In genomic region chr6:33578164-33578563, GRCh38 we compare ENCODE assay signal across 8 cellular contexts. TPM values are rescaled to one million over a fixed set of nuclear protein-coding genes. Genes with fewer than 3 reads are reported as not detected.
DNase-seq lines count a peak whose midpoint lies in the region; ATAC-seq, FAIRE-seq and TF ChIP-seq lines count a peak whose summit lies in the region.

No MANE protein-coding gene starts in this region.

- H3K27ac ChIP-seq in keratinocyte (ENCODE audit: control insufficient read depth, insufficient read depth, low read length) (peak overlapping the region; percentile 87), testis (peak overlapping the region; percentile 82 to 91)

- H3K27me3 ChIP-seq in keratinocyte (ENCODE audit: control insufficient read depth, extremely low read depth, insufficient read depth, low read length), result no peaks in the 10 kb centered on the region
- H3K27me3 ChIP-seq in testis, result no peaks in the 10 kb centered on the region

- H3K9me3 Mint-ChIP-seq in activated T-cell treated with anti-CD3 and anti-CD28 coated beads, Interleukin-2, amount 50 U/mL, for 24 hours, result no peaks in the 10 kb centered on the region
- no peaks in the 10 kb centered on the region for H3K9me3 Mint-ChIP-seq in activated CD8-positive, alpha-beta T cell treated with anti-CD3 and anti-CD28 coated beads for 36 hours

- dilution Hi-C loops in keratinocyte (cut with MboI; ENCODE audit: extremely low pct_ligation_motif_present, low sequenced_read_pairs), result no loop called here

- peaks cover 31% of the 10 kb centered on the region for H3K4me1 Mint-ChIP-seq in activated T-cell treated with anti-CD3 and anti-CD28 coated beads, Interleukin-2, amount 50 U/mL, for 24 hours (ENCODE audit: low read depth)
- peaks cover 21% of the 10 kb centered on the region for H3K4me1 Mint-ChIP-seq in activated CD8-positive, alpha-beta T cell treated with anti-CD3 and anti-CD28 coated beads for 36 hours (ENCODE audit: low read depth)

- H3K4me1 ChIP-seq in keratinocyte (ENCODE audit: control insufficient read depth, extremely low read depth, insufficient read depth, low read length) (peaks cover 24% of the 10 kb centered on the region), testis (peaks cover 30% of the 10 kb centered on the region)

- H3K36me3 ChIP-seq in keratinocyte (ENCODE audit: control insufficient read depth in 2 of 2, extremely low read depth in 1 of 2, insufficient read depth in 2 of 2, low read length in 2 of 2), result peaks cover 28 to 38% of the 10 kb centered on the region in 2 experiments
- H3K36me3 ChIP-seq in testis (ENCODE audit: low read depth, missing control alignments), result no peaks in the 10 kb centered on the region

- FAIRE-seq in keratinocyte (lab: Jason Lieb, UNC), result no peak

- no peaks in the 10 kb centered on the region for H3K27me3 Mint-ChIP-seq in activated T-cell treated with anti-CD3 and anti-CD28 coated beads, Interleukin-2, amount 50 U/mL, for 24 hours
- no peaks in the 10 kb centered on the region for H3K27me3 Mint-ChIP-seq in activated CD8-positive, alpha-beta T cell treated with anti-CD3 and anti-CD28 coated beads for 36 hours

- H3K4me3 ChIP-seq in keratinocyte (ENCODE audit: control insufficient read depth in 2 of 3, extremely low read depth in 1 of 3, insufficient read depth in 2 of 3, low read depth in 1 of 3, low read length in 3 of 3) (peak overlapping the region; percentile 81 to 92 (median 90)), testis (no peak overlapping the region)

- peaks cover 67% of the 10 kb centered on the region for H3K36me3 Mint-ChIP-seq in activated T-cell treated with anti-CD3 and anti-CD28 coated beads, Interleukin-2, amount 50 U/mL, for 24 hours (ENCODE audit: low read depth)
- peaks cover 34% of the 10 kb centered on the region for H3K36me3 Mint-ChIP-seq in activated CD8-positive, alpha-beta T cell treated with anti-CD3 and anti-CD28 coated beads for 36 hours (ENCODE audit: low read depth)

- H3K4me2 ChIP-seq in keratinocyte (ENCODE audit: control insufficient read depth, extremely low read depth, insufficient read depth, low read depth, low read length), result peak overlapping the region; percentile 92

- peak overlapping the region; percentile 77 for H3K9ac ChIP-seq in keratinocyte (ENCODE audit: control insufficient read depth, extremely low read depth, insufficient read depth, low read length)

- H3K4me3 Mint-ChIP-seq in activated T-cell treated with anti-CD3 and anti-CD28 coated beads, Interleukin-2, amount 50 U/mL, for 24 hours, result peak overlapping the region; percentile 94
- H3K4me3 Mint-ChIP-seq in activated CD8-positive, alpha-beta T cell treated with anti-CD3 and anti-CD28 coated beads for 36 hours, result peak overlapping the region; percentile 83

- no peak for ATAC-seq in activated CD8-positive, alpha-beta T cell treated with anti-CD3 and anti-CD28 coated beads for 36 hours
- no peak for ATAC-seq in left lobe of liver

- no peak for TF ChIP-seq CTCF in activated CD8-positive, alpha-beta T cell treated with anti-CD3 and anti-CD28 coated beads for 36 hours (IDR thresholded peaks at IDR 0.05)
- no peak for TF ChIP-seq CTCF in keratinocyte (optimal IDR thresholded peaks at IDR 0.05 in 1 of 3, IDR thresholded peaks at IDR 0.05 in 1 of 3, conservative IDR thresholded peaks at IDR 0.05 in 1 of 3; ENCODE audit: extremely low read depth in 1 of 3, insufficient read depth in 2 of 3, low read length in 3 of 3)
- no peak for TF ChIP-seq CTCF in testis (IDR thresholded peaks at IDR 0.05)

- no peak for DNase-seq in activated T-cell treated with anti-CD3 and anti-CD28 coated beads, Interleukin-2, amount 50 U/mL, for 24 hours
- DNase-seq in activated T-cell treated with anti-CD3 and anti-CD28 coated beads, Interleukin-2, amount 50 U/mL, for 1 hour, result no peak
- DNase-seq in activated CD8-positive, alpha-beta T cell treated with anti-CD3 and anti-CD28 coated beads for 36 hours, result peak; percentile 32
- no peak for DNase-seq in keratinocyte (ENCODE audit: low read depth, low spot score)
- DNase-seq in testis, result no peak
- no peak for DNase-seq in HT-29 (ENCODE audit: low spot score)
- DNase-seq in NOMO-1 treated with dmso at 0.1 percent for 144 hours (lab: John Stamatoyannopoulos, UW; ENCODE audit: unreplicated experiment), result no peak
- no peak for DNase-seq in left lobe of liver (ENCODE audit: low spot score)

- no peak overlapping the region for H2AFZ ChIP-seq in keratinocyte (ENCODE audit: control insufficient read depth, low read length)

- no peaks in the 10 kb centered on the region for H3K9me3 ChIP-seq in keratinocyte (ENCODE audit: control insufficient read depth, low read depth, low read length)
- H3K9me3 ChIP-seq in testis, result no peaks in the 10 kb centered on the region

- no peaks in the 10 kb centered on the region for H3K9me1 ChIP-seq in keratinocyte (ENCODE audit: control insufficient read depth, extremely low read depth, insufficient read depth, low read length)

- POLR2A ChIA-PET in activated CD8-positive, alpha-beta T cell treated with anti-CD3 and anti-CD28 coated beads for 36 hours (lab: Charles Lee), result interaction anchor here (0.9 to 2.5 kb wide), 4 partner anchors 8 to 149 kb away, joined by 3 to 22 read pairs (median 8); partner anchors contain the start of gene ITPR3

- H4K20me1 ChIP-seq in keratinocyte (ENCODE audit: control insufficient read depth, extremely low read depth, insufficient read depth, low read length), result no peaks in the 10 kb centered on the region

- H3K79me2 ChIP-seq in keratinocyte (ENCODE audit: control insufficient read depth, insufficient read depth, low read length), result peaks cover 51% of the 10 kb centered on the region

- H3K27ac Mint-ChIP-seq in activated T-cell treated with anti-CD3 and anti-CD28 coated beads, Interleukin-2, amount 50 U/mL, for 24 hours, result peak overlapping the region; percentile 98
- peak overlapping the region; percentile 92 for H3K27ac Mint-ChIP-seq in activated CD8-positive, alpha-beta T cell treated with anti-CD3 and anti-CD28 coated beads for 36 hours

- intact Hi-C loops in activated CD8-positive, alpha-beta T cell treated with anti-CD3 and anti-CD28 coated beads for 36 hours (cut with micrococcal nuclease), result loop anchor here (10.0 kb wide), 2 partner anchors 123 to 153 kb away; partner anchors contain the start of genes SYNGAP1 and ZBTB9
- intact Hi-C loops in testis (cut with DNase I; ENCODE audit: low total_unique reads), result no loop called here

- WGBS in testis, 2 donors, result 88 to 98% methylated on average over 7 of the region's 7 CpGs

- no peak for TF ChIP-seq POLR2A in testis (IDR thresholded peaks at IDR 0.05)

- CTCF ChIA-PET in activated CD8-positive, alpha-beta T cell treated with anti-CD3 and anti-CD28 coated beads for 36 hours (lab: Charles Lee), result interaction anchor here (0.8 to 2.6 kb wide), 5 partner anchors 7 to 301 kb away, joined by 3 to 14 read pairs (median 3); partner anchors contain the start of gene B3GALT4

RNA-seq across cellular contexts. Expression of gene BAK1, which starts 1.9 kb away (rescaled TPM):
- 10 to 100 TPM; 33.8 to 34.3 TPM for total RNA-seq in activated CD8-positive, alpha-beta T cell treated with anti-CD3 and anti-CD28 coated beads for 36 hours
- 61.1 to 93.0 TPM (median 71.1 TPM) in 3 replicates for polyA plus RNA-seq in keratinocyte
- 5.8 TPM for polyA plus RNA-seq in keratinocyte (2011; ENCODE audit: low read depth)
- 62.2 and 89.3 TPM in 2 replicates for polyA plus RNA-seq in keratinocyte (2011; cell fraction: cytosol; rRNA removed)
- polyA plus RNA-seq in keratinocyte (2011; cell fraction: nucleus; rRNA removed), result 43.7 and 54.2 TPM in 2 replicates
- 37.3 and 78.3 TPM in 2 replicates for polyA plus RNA-seq in keratinocyte (2012; ENCODE audit: low replicate concordance)
- polyA minus RNA-seq in keratinocyte, result 77.2 to 120 TPM (median 120 TPM) in 3 replicates
- 138 TPM for polyA minus RNA-seq in keratinocyte (2011; cell fraction: cytosol; rRNA and poly(A)+ RNA removed)
- 39.0 and 43.5 TPM in 2 replicates for polyA minus RNA-seq in keratinocyte (2011; cell fraction: nucleus; rRNA and poly(A)+ RNA removed)
- 10 to 100 TPM; 13.1 to 14.8 TPM for total RNA-seq in testis
- 17.3 TPM for polyA plus RNA-seq in testis (ENCODE audit: insufficient read depth, low read depth, low replicate concordance)
- 19.7 and 27.8 TPM in 2 replicates for total RNA-seq in HT-29 (2014; rRNA removed; shearing (Covaris generic))
- total RNA-seq in left lobe of liver, result 4.8 TPM

RNA-seq across cellular contexts. Expression of gene ITPR3, which starts 43.0 kb away (rescaled TPM):
- 10 to 100 TPM; 36.6 to 38.0 TPM for total RNA-seq in activated CD8-positive, alpha-beta T cell treated with anti-CD3 and anti-CD28 coated beads for 36 hours
- 43.3 to 78.0 TPM (median 45.0 TPM) in 3 replicates for polyA plus RNA-seq in keratinocyte
- 43.1 TPM for polyA plus RNA-seq in keratinocyte (2011; ENCODE audit: low read depth)
- polyA plus RNA-seq in keratinocyte (2011; cell fraction: cytosol; rRNA removed), result 39.3 and 57.7 TPM in 2 replicates
- 283 and 333 TPM in 2 replicates for polyA plus RNA-seq in keratinocyte (2011; cell fraction: nucleus; rRNA removed)
- polyA plus RNA-seq in keratinocyte (2012; ENCODE audit: low replicate concordance), result 49.7 and 77.8 TPM in 2 replicates
- 101 to 338 TPM (median 132 TPM) in 3 replicates for polyA minus RNA-seq in keratinocyte
- 94.4 TPM for polyA minus RNA-seq in keratinocyte (2011; cell fraction: cytosol; rRNA and poly(A)+ RNA removed)
- 224 and 276 TPM in 2 replicates for polyA minus RNA-seq in keratinocyte (2011; cell fraction: nucleus; rRNA and poly(A)+ RNA removed)
- total RNA-seq in testis, result 100 to 1,000 TPM in 1 of 2 donors, 10 to 100 TPM in 1; 80.3 to 146 TPM
- polyA plus RNA-seq in testis (ENCODE audit: insufficient read depth, low read depth, low replicate concordance), result 58.2 TPM
- total RNA-seq in HT-29 (2014; rRNA removed; shearing (Covaris generic)), result 92.2 and 110 TPM in 2 replicates
- total RNA-seq in left lobe of liver, result 1.3 TPM

Comparison
In these comparisons a context has a peak if more than half of its experiments do, and no peak if none do; other contexts are left out.
1. H3K4me3 ChIP-seq: peak in keratinocyte (3 of 3); none in testis (0 of 2).
2. RNA of gene ITPR3, which starts 43.0 kb away (total RNA-seq): 80.3 to 146 TPM in testis, 92.2 to 110 TPM in HT-29 and 36.6 to 38.0 TPM in activated CD8-positive, alpha-beta T cell treated with anti-CD3 and anti-CD28 coated beads for 36 hours; 1.3 TPM in left lobe of liver (single experiment); every median in the first group is over 10 times any median in the second.